1 cellular context compared by ENCODE assay signal in the genomic region with DNA sequence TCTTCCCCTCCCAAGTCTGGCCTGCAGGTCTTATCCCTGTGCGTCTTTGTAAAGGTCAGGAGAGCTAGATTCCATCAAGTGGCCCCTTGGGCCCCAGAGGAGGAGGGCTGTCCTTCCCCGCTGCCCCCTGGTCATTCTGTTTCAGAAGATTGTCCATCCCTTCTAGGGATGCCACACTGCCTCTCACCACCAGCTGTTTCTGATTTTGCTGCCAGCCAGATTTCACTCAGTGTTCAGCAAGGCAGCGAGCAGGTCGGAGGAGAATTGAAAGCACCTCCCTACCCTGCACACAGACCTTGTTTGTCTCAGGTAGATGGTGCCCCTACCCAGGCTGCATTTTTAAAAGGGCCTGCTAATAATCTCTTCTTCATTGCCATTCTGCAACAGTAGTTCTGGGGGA.
TF ChIP-seq lines count a peak whose summit lies in the region.

No MANE protein-coding gene starts in this region.

TF ChIP-seq in SK-N-SH treated with all-trans-retinoic acid at 6 μM for 48 hours, 23 proteins besides CTCF, POLR2A, EP300 and RAD21 (continued from another document):
- TF ChIP-seq, protein P1, sequence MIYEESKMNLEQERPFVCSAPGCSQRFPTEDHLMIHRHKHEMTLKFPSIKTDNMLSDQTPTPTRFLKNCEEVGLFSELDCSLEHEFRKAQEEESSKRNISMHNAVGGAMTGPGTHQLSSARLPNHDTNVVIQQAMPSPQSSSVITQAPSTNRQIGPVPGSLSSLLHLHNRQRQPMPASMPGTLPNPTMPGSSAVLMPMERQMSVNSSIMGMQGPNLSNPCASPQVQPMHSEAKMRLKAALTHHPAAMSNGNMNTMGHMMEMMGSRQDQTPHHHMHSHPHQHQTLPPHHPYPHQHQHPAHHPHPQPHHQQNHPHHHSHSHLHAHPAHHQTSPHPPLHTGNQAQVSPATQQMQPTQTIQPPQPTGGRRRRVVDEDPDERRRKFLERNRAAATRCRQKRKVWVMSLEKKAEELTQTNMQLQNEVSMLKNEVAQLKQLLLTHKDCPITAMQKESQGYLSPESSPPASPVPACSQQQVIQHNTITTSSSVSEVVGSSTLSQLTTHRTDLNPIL (CRISPR knock-in tag; IDR thresholded peaks at IDR 0.05; ENCODE audit: low read depth): no peak
- no peak for TF ChIP-seq RARB (CRISPR knock-in tag; IDR thresholded peaks at IDR 0.05)
- TF ChIP-seq ARNTL (CRISPR knock-in tag; IDR thresholded peaks at IDR 0.05; ENCODE audit: borderline replicate concordance, low read depth): no peak
- TF ChIP-seq ISL1 (CRISPR knock-in tag; IDR thresholded peaks at IDR 0.05): no peak
- no peak for TF ChIP-seq TOX (CRISPR knock-in tag; IDR thresholded peaks at IDR 0.05; ENCODE audit: borderline replicate concordance)
- no peak for TF ChIP-seq ZFP30 (CRISPR knock-in tag; IDR thresholded peaks at IDR 0.05)
